In genomic region chr1:174160603-174161002, GRCh38 we compare ENCODE assay signal across 8 cellular contexts. TPM values are rescaled to one million over a fixed set of nuclear protein-coding genes. Genes with fewer than 3 reads are reported as not detected.
A peak's percentile ranks its signal among the peaks of the same experiment; 100 is the strongest.
DNase-seq lines count a peak whose midpoint lies in the region; ATAC-seq and TF ChIP-seq lines count a peak whose summit lies in the region.

No MANE protein-coding gene starts in this region.

- TF ChIP-seq CTCF in heart right ventricle (IDR thresholded peaks at IDR 0.05) (no peak), body of pancreas (IDR thresholded peaks at IDR 0.05) (no peak)

- WGBS in heart right ventricle, 2 donors, result 69 to 71% methylated on average over 5 of the region's 5 CpGs
- 64 to 73% methylated on average over 5 of the region's 5 CpGs for WGBS in body of pancreas, 2 donors
- WGBS in mesodermal cell (ENCODE audit: insufficient coverage in 2 of 2), 2 experiments, result 93 to 100% methylated on average over 2 to 3 of the region's 5 CpGs
- 72% methylated on average over 5 of the region's 5 CpGs for WGBS in urinary bladder

- H3K4me1 ChIP-seq in heart right ventricle (peaks cover 0 to 46% (median 24%) of the 10 kb centered on the region in 9 donors), body of pancreas (peaks cover 16% of the 10 kb centered on the region), mesodermal cell (ENCODE audit: control insufficient read depth, insufficient read depth, low read length, poor library complexity, severe bottlenecking) (peaks cover 8% of the 10 kb centered on the region), urinary bladder (ENCODE audit: insufficient read depth) (no peaks in the 10 kb centered on the region)

- H3K4me3 ChIP-seq in heart right ventricle (peak overlapping the region; percentile 77 to 100 (median 92)), body of pancreas (no peak overlapping the region), mesodermal cell (ENCODE audit: extremely low read depth, insufficient read depth, low read length, poor library complexity, severe bottlenecking) (peak overlapping the region; percentile 81), urinary bladder (ENCODE audit: low read depth, low read length) (peak overlapping the region; percentile 81)

- DNase-seq in heart right ventricle, result no peak
- no peak for DNase-seq in left ventricle myocardium superior
- DNase-seq in body of pancreas, result no peak
- DNase-seq in iPS-NIHi7 (ENCODE audit: extremely low spot score), result no peak
- DNase-seq in middle frontal gyrus (ENCODE audit: extremely low spot score, low spot score), result no peak
- no peak for DNase-seq in iPS-NIHi11 (ENCODE audit: low spot score)

- no peak for ATAC-seq in heart right ventricle
- no peak for ATAC-seq in left ventricle myocardium superior
- no peak for ATAC-seq in body of pancreas

- TF ChIP-seq POLR2A in body of pancreas (IDR thresholded peaks at IDR 0.05), result no peak

- H3K27me3 ChIP-seq in heart right ventricle (no peaks in the 10 kb centered on the region), body of pancreas (no peaks in the 10 kb centered on the region)

- intact Hi-C loops in heart right ventricle (cut with DNase I), result loop anchor here in 2 of 10 donors (5.0 kb wide), 2 partner anchors 47 to 57 kb away; no protein-coding TSS in a partner anchor
- intact Hi-C loops in left ventricle myocardium superior (cut with micrococcal nuclease), result no loop called here
- intact Hi-C loops in body of pancreas (cut with DNase I), result no loop called here

- H3K36me3 ChIP-seq in heart right ventricle, result no peaks in the 10 kb centered on the region
- no peaks in the 10 kb centered on the region for H3K36me3 ChIP-seq in body of pancreas (replicated peaks in 1 of 2; ENCODE audit: insufficient read depth in 1 of 2, low read depth in 2 of 2)
- H3K36me3 ChIP-seq in mesodermal cell (ENCODE audit: control insufficient read depth, insufficient read depth, low read length), result no peaks in the 10 kb centered on the region
- H3K36me3 ChIP-seq in urinary bladder (ENCODE audit: insufficient read depth), result no peaks in the 10 kb centered on the region

- H3K27ac ChIP-seq in heart right ventricle (peak overlapping the region in 9 of 10 donors; percentile 68 to 96 (median 95)), body of pancreas (peak overlapping the region in 3 of 4 donors; percentile 89 to 93 (median 92)), mesodermal cell (ENCODE audit: low read depth, low read length, severe bottlenecking) (no peak overlapping the region), urinary bladder (ENCODE audit: low read depth) (no peak overlapping the region)

- H3K9me3 ChIP-seq in heart right ventricle, result no peaks in the 10 kb centered on the region
- no peaks in the 10 kb centered on the region for H3K9me3 ChIP-seq in body of pancreas
- no peaks in the 10 kb centered on the region for H3K9me3 ChIP-seq in mesodermal cell (ENCODE audit: control insufficient read depth, low read length)

RNA-seq across cellular contexts. Expression of gene RABGAP1L, which starts 1.3 kb away (rescaled TPM):
- total RNA-seq in heart right ventricle, result 100 to 1,000 TPM in 6 of 10 donors, 10 to 100 TPM in 4; 57.0 to 167 (median 114) TPM
- polyA plus RNA-seq in heart right ventricle, result 100 to 1,000 TPM in 1 of 2 donors, 10 to 100 TPM in 1; 13.0 to 104 TPM
- total RNA-seq in left ventricle myocardium superior, result 147 TPM
- total RNA-seq in body of pancreas, result 100 to 1,000 TPM in 1 of 2 donors, 10 to 100 TPM in 1; 51.4 to 124 TPM
- polyA plus RNA-seq in mesodermal cell (2013, experiment 1 of 2), result 10.9 TPM
- polyA plus RNA-seq in mesodermal cell (2013, experiment 2 of 2), result 10.8 TPM
- 102 TPM for total RNA-seq in urinary bladder
- polyA plus RNA-seq in urinary bladder, result 14.5 TPM

Comparison
In these comparisons a context has a peak if more than half of its experiments do, and no peak if none do; other contexts are left out.
1. H3K27ac ChIP-seq: peak in heart right ventricle (9 of 10) and body of pancreas (3 of 4); none in mesodermal cell (single experiment) and urinary bladder (single experiment).
2. H3K4me3 ChIP-seq: peak in heart right ventricle (10 of 10), mesodermal cell (single experiment) and urinary bladder (single experiment); none in body of pancreas (0 of 2).